Comparison of ENCODE assay signal across 1 cellular context in the genomic region with DNA sequence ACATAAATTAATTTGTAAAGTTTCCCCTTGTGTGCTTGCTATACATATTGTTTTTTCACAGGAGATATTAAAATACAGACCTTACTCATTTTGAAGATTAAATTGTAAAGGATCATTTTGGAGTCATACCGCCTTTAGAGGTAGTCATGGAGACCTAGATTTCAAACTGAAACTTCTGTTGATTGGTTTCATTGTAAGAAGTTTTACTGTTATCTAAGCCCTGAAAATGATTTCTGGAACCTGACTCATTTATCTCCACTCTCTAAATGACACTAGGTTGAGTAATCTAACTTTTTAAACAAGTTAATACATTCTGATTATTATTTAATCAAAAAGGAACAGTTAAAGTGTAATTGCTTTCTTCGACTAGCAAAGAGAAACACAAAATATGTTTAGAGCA.
TF ChIP-seq lines count a peak whose summit lies in the region.

No MANE protein-coding gene starts in this region.

TF ChIP-seq in GM23338, 12 proteins besides CTCF, POLR2A, EP300 and RAD21 (continued from another document):
- TF ChIP-seq, protein P1, sequence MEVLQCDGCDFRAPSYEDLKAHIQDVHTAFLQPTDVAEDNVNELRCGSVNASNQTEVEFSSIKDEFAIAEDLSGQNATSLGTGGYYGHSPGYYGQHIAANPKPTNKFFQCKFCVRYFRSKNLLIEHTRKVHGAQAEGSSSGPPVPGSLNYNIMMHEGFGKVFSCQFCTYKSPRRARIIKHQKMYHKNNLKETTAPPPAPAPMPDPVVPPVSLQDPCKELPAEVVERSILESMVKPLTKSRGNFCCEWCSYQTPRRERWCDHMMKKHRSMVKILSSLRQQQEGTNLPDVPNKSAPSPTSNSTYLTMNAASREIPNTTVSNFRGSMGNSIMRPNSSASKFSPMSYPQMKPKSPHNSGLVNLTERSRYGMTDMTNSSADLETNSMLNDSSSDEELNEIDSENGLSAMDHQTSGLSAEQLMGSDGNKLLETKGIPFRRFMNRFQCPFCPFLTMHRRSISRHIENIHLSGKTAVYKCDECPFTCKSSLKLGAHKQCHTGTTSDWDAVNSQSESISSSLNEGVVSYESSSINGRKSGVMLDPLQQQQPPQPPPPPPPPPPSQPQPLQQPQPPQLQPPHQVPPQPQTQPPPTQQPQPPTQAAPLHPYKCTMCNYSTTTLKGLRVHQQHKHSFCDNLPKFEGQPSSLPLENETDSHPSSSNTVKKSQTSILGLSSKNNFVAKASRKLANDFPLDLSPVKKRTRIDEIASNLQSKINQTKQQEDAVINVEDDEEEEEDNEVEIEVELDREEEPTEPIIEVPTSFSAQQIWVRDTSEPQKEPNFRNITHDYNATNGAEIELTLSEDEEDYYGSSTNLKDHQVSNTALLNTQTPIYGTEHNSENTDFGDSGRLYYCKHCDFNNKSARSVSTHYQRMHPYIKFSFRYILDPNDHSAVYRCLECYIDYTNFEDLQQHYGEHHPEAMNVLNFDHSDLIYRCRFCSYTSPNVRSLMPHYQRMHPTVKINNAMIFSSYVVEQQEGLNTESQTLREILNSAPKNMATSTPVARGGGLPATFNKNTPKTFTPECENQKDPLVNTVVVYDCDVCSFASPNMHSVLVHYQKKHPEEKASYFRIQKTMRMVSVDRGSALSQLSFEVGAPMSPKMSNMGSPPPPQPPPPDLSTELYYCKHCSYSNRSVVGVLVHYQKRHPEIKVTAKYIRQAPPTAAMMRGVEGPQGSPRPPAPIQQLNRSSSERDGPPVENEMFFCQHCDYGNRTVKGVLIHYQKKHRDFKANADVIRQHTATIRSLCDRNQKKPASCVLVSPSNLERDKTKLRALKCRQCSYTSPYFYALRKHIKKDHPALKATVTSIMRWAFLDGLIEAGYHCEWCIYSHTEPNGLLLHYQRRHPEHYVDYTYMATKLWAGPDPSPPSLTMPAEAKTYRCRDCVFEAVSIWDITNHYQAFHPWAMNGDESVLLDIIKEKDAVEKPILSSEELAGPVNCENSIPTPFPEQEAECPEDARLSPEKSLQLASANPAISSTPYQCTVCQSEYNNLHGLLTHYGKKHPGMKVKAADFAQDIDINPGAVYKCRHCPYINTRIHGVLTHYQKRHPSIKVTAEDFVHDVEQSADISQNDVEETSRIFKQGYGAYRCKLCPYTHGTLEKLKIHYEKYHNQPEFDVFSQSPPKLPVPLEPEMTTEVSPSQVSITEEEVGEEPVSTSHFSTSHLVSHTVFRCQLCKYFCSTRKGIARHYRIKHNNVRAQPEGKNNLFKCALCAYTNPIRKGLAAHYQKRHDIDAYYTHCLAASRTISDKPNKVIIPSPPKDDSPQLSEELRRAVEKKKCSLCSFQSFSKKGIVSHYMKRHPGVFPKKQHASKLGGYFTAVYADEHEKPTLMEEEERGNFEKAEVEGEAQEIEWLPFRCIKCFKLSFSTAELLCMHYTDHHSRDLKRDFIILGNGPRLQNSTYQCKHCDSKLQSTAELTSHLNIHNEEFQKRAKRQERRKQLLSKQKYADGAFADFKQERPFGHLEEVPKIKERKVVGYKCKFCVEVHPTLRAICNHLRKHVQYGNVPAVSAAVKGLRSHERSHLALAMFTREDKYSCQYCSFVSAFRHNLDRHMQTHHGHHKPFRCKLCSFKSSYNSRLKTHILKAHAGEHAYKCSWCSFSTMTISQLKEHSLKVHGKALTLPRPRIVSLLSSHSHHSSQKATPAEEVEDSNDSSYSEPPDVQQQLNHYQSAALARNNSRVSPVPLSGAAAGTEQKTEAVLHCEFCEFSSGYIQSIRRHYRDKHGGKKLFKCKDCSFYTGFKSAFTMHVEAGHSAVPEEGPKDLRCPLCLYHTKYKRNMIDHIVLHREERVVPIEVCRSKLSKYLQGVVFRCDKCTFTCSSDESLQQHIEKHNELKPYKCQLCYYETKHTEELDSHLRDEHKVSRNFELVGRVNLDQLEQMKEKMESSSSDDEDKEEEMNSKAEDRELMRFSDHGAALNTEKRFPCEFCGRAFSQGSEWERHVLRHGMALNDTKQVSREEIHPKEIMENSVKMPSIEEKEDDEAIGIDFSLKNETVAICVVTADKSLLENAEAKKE (CRISPR knock-in tag; IDR thresholded peaks at IDR 0.05): no peak
